ENCODE assay signal across 11 cellular contexts in the genomic region with DNA sequence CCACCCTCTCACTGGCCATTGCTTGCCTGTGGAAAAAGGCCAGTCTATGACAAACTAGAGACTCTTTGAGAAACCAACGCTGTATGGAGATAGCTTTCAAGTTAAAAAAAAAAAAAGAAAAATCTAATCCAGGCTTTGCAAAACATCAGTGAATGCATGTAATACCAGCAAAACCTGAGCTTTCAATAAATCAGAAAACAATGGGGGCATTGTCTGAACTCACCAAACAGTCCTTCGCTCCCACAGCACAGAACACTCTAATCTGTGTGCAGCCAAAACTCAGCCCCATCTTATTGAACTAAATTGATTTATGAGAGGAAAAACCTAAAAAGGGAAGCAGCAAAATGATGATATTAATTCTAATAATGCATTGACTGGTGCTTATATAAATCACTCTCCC.
"Had no signal": no experiment of that assay in that cellular context is flagged by ENCODE, and none has a peak within 500 bp of the region (broad histone marks: within the 10 kb centered on the region; RNA-seq: fewer than 3 reads in every experiment).

No MANE protein-coding gene starts in this region.

- H3K27me3 ChIP-seq: gastrocnemius medialis had no signal

- H3K4me1 Mint-ChIP-seq: naive thymus-derived CD8-positive, alpha-beta T cell; stimulated activated effector memory CD8-positive, alpha-beta T cell treated with anti-CD3 and anti-CD28 coated beads, Interleukin-12 subunit alpha, Interleukin-12 subunit beta, amount 100 ng/mL, for 72 hours had no signal

- H3K36me3 Mint-ChIP-seq: activated naive CD8-positive, alpha-beta T cell; stimulated activated effector memory CD8-positive, alpha-beta T cell treated with anti-CD3 and anti-CD28 coated beads, Interleukin-12 subunit alpha, Interleukin-12 subunit beta, amount 100 ng/mL, for 72 hours had no signal

- H3K36me3 ChIP-seq: gastrocnemius medialis had no signal

- DNase-seq: activated CD4-positive, alpha-beta T cell treated with anti-CD3 and anti-CD28 coated beads, Interleukin-2, amount 50 U/mL, for 1 hour; activated CD4-positive, CD25-positive, alpha-beta regulatory T cell; activated CD8-positive, alpha-beta memory T cell treated with anti-CD3 and anti-CD28 coated beads for 24 hours; activated gamma-delta T cell treated with Interleukin-2 at 50 U/mL for 16 hours; amniotic stem cell; effector CD8-positive, alpha-beta T cell; gastrocnemius medialis; naive thymus-derived CD8-positive, alpha-beta T cell; trophoblast cell had no signal

- H3K4me3 ChIP-seq: gastrocnemius medialis had no signal

- H3K9me3 ChIP-seq: gastrocnemius medialis had no signal

- H3K4me3 Mint-ChIP-seq: activated naive CD8-positive, alpha-beta T cell; naive thymus-derived CD8-positive, alpha-beta T cell; stimulated activated effector memory CD8-positive, alpha-beta T cell treated with anti-CD3 and anti-CD28 coated beads, Interleukin-12 subunit alpha, Interleukin-12 subunit beta, amount 100 ng/mL, for 72 hours had no signal

- H3K27ac Mint-ChIP-seq: activated naive CD8-positive, alpha-beta T cell; naive thymus-derived CD8-positive, alpha-beta T cell; stimulated activated effector memory CD8-positive, alpha-beta T cell treated with anti-CD3 and anti-CD28 coated beads, Interleukin-12 subunit alpha, Interleukin-12 subunit beta, amount 100 ng/mL, for 72 hours had no signal

- H3K27me3 Mint-ChIP-seq: activated naive CD8-positive, alpha-beta T cell had no signal

- ATAC-seq: naive thymus-derived CD8-positive, alpha-beta T cell; stimulated activated effector memory CD8-positive, alpha-beta T cell treated with anti-CD3 and anti-CD28 coated beads, Interleukin-12 subunit alpha, Interleukin-12 subunit beta, amount 100 ng/mL, for 72 hours had no signal
